Comparison of ENCODE assay signal across 9 cellular contexts in genomic region chr6:107786709-107787588, GRCh38. TPM values are rescaled to one million over a fixed set of nuclear protein-coding genes. Genes with fewer than 3 reads are reported as not detected.
DNase-seq lines count a peak whose midpoint lies in the region; ATAC-seq and TF ChIP-seq lines count a peak whose summit lies in the region.
"Had no signal": no experiment of that assay in that cellular context is flagged by ENCODE, and none has a peak within 500 bp of the region (broad histone marks: within the 10 kb centered on the region; RNA-seq: fewer than 3 reads in every experiment).

No MANE protein-coding gene starts in this region.

- no peak overlapping the region for H3K14ac ChIP-seq in trophoblast cell (ENCODE audit: low read length)

- H2BK120ac ChIP-seq in trophoblast cell (ENCODE audit: insufficient read depth, low read length, poor library complexity) = no peak overlapping the region

- no peak overlapping the region for H2AFZ ChIP-seq in trophoblast cell (ENCODE audit: insufficient read depth, low read length, poor library complexity)

- H3K4me3 ChIP-seq in GM12864 (ENCODE audit: low read depth, low read length) (no peak overlapping the region), endodermal cell (ENCODE audit: low read length) (no peak overlapping the region), trophoblast cell (ENCODE audit: low read depth, low read length) (no peak overlapping the region)

- DNase-seq in GM12864 (ENCODE audit: low read depth) (peak; percentile 49), NCI-H2107 (lab: John Stamatoyannopoulos, UW) (peak; percentile 3), endodermal cell (peak; percentile 27), trophoblast cell (no peak), SK-N-DZ (ENCODE audit: low spot score) (no peak), NCI-H128 (lab: John Stamatoyannopoulos, UW; ENCODE audit: unreplicated experiment) (no peak), amniotic stem cell (lab: John Stamatoyannopoulos, UW) (no peak)

- no peaks in the 10 kb centered on the region for H3K9me3 ChIP-seq in endodermal cell (ENCODE audit: control insufficient read depth, low read length)
- no peaks in the 10 kb centered on the region for H3K9me3 ChIP-seq in trophoblast cell (ENCODE audit: insufficient read depth, low read depth, low read length)

- no peaks in the 10 kb centered on the region for H3K9me3 Mint-ChIP-seq in endodermal cell

- H4K91ac ChIP-seq in trophoblast cell (ENCODE audit: low read depth, low read length) = no peak overlapping the region

- peaks cover 7% of the 10 kb centered on the region for H3K27me3 Mint-ChIP-seq in endodermal cell (ENCODE audit: insufficient read depth)

- no peaks in the 10 kb centered on the region for H3K27me3 ChIP-seq in endodermal cell (ENCODE audit: control insufficient read depth, insufficient read depth, low read length, poor library complexity, severe bottlenecking)
- no peaks in the 10 kb centered on the region for H3K27me3 ChIP-seq in trophoblast cell (ENCODE audit: insufficient read depth, low read length)

- no peaks in the 10 kb centered on the region for H3K4me1 Mint-ChIP-seq in endodermal cell

- ATAC-seq in GM21526 (IDR thresholded peaks at IDR 0.05; ENCODE audit: low FRiP score, unreplicated experiment) = peak; percentile 80

- H3K4me1 ChIP-seq in endodermal cell (ENCODE audit: control insufficient read depth, insufficient read depth, low read length) = no peaks in the 10 kb centered on the region
- no peaks in the 10 kb centered on the region for H3K4me1 ChIP-seq in trophoblast cell (ENCODE audit: control insufficient read depth in 1 of 2, insufficient read depth in 2 of 2, low read length in 2 of 2)

- no peak overlapping the region for H4K8ac ChIP-seq in trophoblast cell (ENCODE audit: low read depth, low read length)

- no peak overlapping the region for H3K18ac ChIP-seq in trophoblast cell (ENCODE audit: low read length)

- H2BK5ac ChIP-seq in trophoblast cell (ENCODE audit: low read depth, low read length, poor library complexity) = no peak overlapping the region

- no peak overlapping the region for H2AK5ac ChIP-seq in trophoblast cell (ENCODE audit: low read length)

- WGBS in endodermal cell (ENCODE audit: insufficient coverage in 1 of 2, insufficient read length in 1 of 2), 2 experiments = 85 to 89% methylated on average over 6 to 9 of the region's 10 CpGs
- WGBS in trophoblast cell (ENCODE audit: extremely low coverage, insufficient coverage, insufficient read length) = no CpG with 5 or more reads among the region's 10 CpGs

- no peaks in the 10 kb centered on the region for H3K36me3 Mint-ChIP-seq in endodermal cell (ENCODE audit: low read depth)

- no peak overlapping the region for H3K4ac ChIP-seq in trophoblast cell (ENCODE audit: low read depth, low read length)

- H3K9ac ChIP-seq in endodermal cell (ENCODE audit: extremely low read depth, low read length, poor library complexity, severe bottlenecking) = no peak overlapping the region
- no peak overlapping the region for H3K9ac ChIP-seq in trophoblast cell (ENCODE audit: low read length)

- H3K27ac Mint-ChIP-seq in endodermal cell = no peak overlapping the region

- H3K4me3 Mint-ChIP-seq in endodermal cell = no peak overlapping the region

- no peak overlapping the region for H3K4me2 ChIP-seq in trophoblast cell (ENCODE audit: low read length)

- no peaks in the 10 kb centered on the region for H3K79me1 ChIP-seq in trophoblast cell (ENCODE audit: low read length)

- TF ChIP-seq CTCF in GM12864 (IDR thresholded peaks at IDR 0.05; ENCODE audit: low read depth, low read length, missing control alignments) = no peak
- no peak for TF ChIP-seq CTCF in endodermal cell (conservative IDR thresholded peaks at IDR 0.05)

- H4K12ac ChIP-seq in trophoblast cell (ENCODE audit: low read depth, low read length) = no peak overlapping the region

- H3K27ac ChIP-seq in endodermal cell (ENCODE audit: low read depth, low read length) = no peak overlapping the region
- no peak overlapping the region for H3K27ac ChIP-seq in trophoblast cell (ENCODE audit: low read depth, low read length)

- H2BK12ac ChIP-seq in trophoblast cell (ENCODE audit: low read length) = no peak overlapping the region

- H3K79me2 ChIP-seq in trophoblast cell (ENCODE audit: control insufficient read depth, insufficient read depth, low read length, poor library complexity) = no peaks in the 10 kb centered on the region

- no peak overlapping the region for H3K23ac ChIP-seq in trophoblast cell (ENCODE audit: low read length)

- H3K36me3 ChIP-seq in endodermal cell (ENCODE audit: control insufficient read depth, insufficient read depth, low read length) = no peaks in the 10 kb centered on the region
- H3K36me3 ChIP-seq in trophoblast cell (ENCODE audit: control insufficient read depth in 1 of 2, insufficient read depth in 2 of 2, low read length in 2 of 2) = no peaks in the 10 kb centered on the region

RNA-seq across cellular contexts. Expression of gene SCML4, which starts 37.2 kb away (rescaled TPM):
- total RNA-seq in endodermal cell = not detected
- 0.50 TPM for polyA plus RNA-seq in endodermal cell (2013, experiment 1 of 2)
- polyA plus RNA-seq in endodermal cell (2013, experiment 2 of 2) = 0.58 TPM
- 0.10 and 0.12 TPM in 2 replicates for polyA plus RNA-seq in trophoblast cell (2013)
- polyA plus RNA-seq in SK-N-DZ (2014; cell fraction: cytosol; rRNA removed) = 1.0 TPM in 1 of 2 replicates, not detected in the other
- polyA plus RNA-seq in SK-N-DZ (2014; cell fraction: nucleus; rRNA removed) = 0.11 and 0.51 TPM in 2 replicates
- total RNA-seq: bronchial epithelial cell had no signal

Comparison
In these comparisons a context has a peak if more than half of its experiments do, and no peak if none do; other contexts are left out.
1. DNase-seq: peak in GM12864 (single experiment), NCI-H2107 (single experiment) and endodermal cell (single experiment); none in trophoblast cell (0 of 2), SK-N-DZ (single experiment), NCI-H128 (single experiment) and amniotic stem cell (single experiment).